ENCODE assay signal across 8 cellular contexts in genomic region chr21:37915941-37916794, GRCh38. TPM values are rescaled to one million over a fixed set of nuclear protein-coding genes. Genes with fewer than 3 reads are reported as not detected.
DNase-seq lines count a peak whose midpoint lies in the region.

Gene KCNJ6, minus strand, starts transcription at chr21:37916457. Its CDS starts 75,775 bp downstream, at chr21:37840682.

- peak within 1 kb of the TSS; percentile 41 for H3K4me3 ChIP-seq in iPS DF 6.9 (ENCODE audit: low read length)
- no peak within 1 kb of the TSS for H3K4me3 ChIP-seq in effector memory CD4-positive, alpha-beta T cell (ENCODE audit: insufficient read depth, low read depth, low read length, poor library complexity, severe bottlenecking)

- H3K27ac ChIP-seq in iPS DF 6.9 (ENCODE audit: low read length), result no peak within 1 kb of the TSS
- no peak within 1 kb of the TSS for H3K27ac ChIP-seq in effector memory CD4-positive, alpha-beta T cell (ENCODE audit: insufficient read depth, low read length, poor library complexity, severe bottlenecking)

- peak; percentile 87 for DNase-seq in ELF-1 (ENCODE audit: low read depth, low spot score)
- DNase-seq in NCI-H1417 (lab: John Stamatoyannopoulos, UW), result peak in 2 of 3 experiments; percentile 79 to 88
- DNase-seq in anterior cingulate cortex (lab: John Stamatoyannopoulos, UW), result peak in 39 of 58 donors; percentile 2 to 72 (median 32)
- no peak for DNase-seq in iPS DF 6.9 (ENCODE audit: low read depth, low spot score)
- DNase-seq in stimulated activated CD8-positive, alpha-beta memory T cell treated with anti-CD3 and anti-CD28 coated beads, Interleukin-4, amount 100 ng/mL, for 48 hours, result peak; percentile 25
- DNase-seq in mesenteric fat pad (ENCODE audit: low spot score), result no peak
- no peak for DNase-seq in effector memory CD4-positive, alpha-beta T cell
- no peak for DNase-seq in GM19240 (ENCODE audit: insufficient read length, low spot score)

- no peaks in the 10 kb centered on the region for H3K36me3 ChIP-seq in iPS DF 6.9 (ENCODE audit: control insufficient read depth, insufficient read depth, low read length)
- H3K36me3 ChIP-seq in effector memory CD4-positive, alpha-beta T cell (ENCODE audit: control insufficient read depth, insufficient read depth, low read length), result no peaks in the 10 kb centered on the region

- WGBS in iPS DF 6.9 (ENCODE audit: insufficient coverage, insufficient read length), result no CpG with 5 or more reads among the region's 68 CpGs

- peaks cover 9% of the 10 kb centered on the region; the same call in 1 of the 2 replicates for H3K27me3 ChIP-seq in iPS DF 6.9 (ENCODE audit: control insufficient read depth, insufficient read depth, low read length)
- peaks cover 22% of the 10 kb centered on the region for H3K27me3 ChIP-seq in effector memory CD4-positive, alpha-beta T cell (replicated peaks; ENCODE audit: control insufficient read depth, insufficient read depth, low read length, poor library complexity, severe bottlenecking)

- no peaks in the 10 kb centered on the region for H3K9me3 ChIP-seq in iPS DF 6.9 (ENCODE audit: control insufficient read depth, insufficient read depth, low read length)
- H3K9me3 ChIP-seq in effector memory CD4-positive, alpha-beta T cell (ENCODE audit: control insufficient read depth, low read length), result no peaks in the 10 kb centered on the region

- peaks cover 3% of the 10 kb centered on the region; the same call in 1 of the 2 replicates for H3K4me1 ChIP-seq in iPS DF 6.9 (ENCODE audit: control insufficient read depth, insufficient read depth, low read length)
- no peaks in the 10 kb centered on the region for H3K4me1 ChIP-seq in effector memory CD4-positive, alpha-beta T cell (ENCODE audit: control insufficient read depth, insufficient read depth, low read length, poor library complexity, severe bottlenecking)

RNA-seq across cellular contexts. Expression of gene KCNJ6, which starts in this region (rescaled TPM):
- total RNA-seq in mesenteric fat pad, result not detected

Comparison
In these comparisons a context has a peak if more than half of its experiments do, and no peak if none do; other contexts are left out.
1. DNase-seq: peak in ELF-1 (single experiment), NCI-H1417 (2 of 3), anterior cingulate cortex (39 of 58) and stimulated activated CD8-positive, alpha-beta memory T cell treated with anti-CD3 and anti-CD28 coated beads, Interleukin-4, amount 100 ng/mL, for 48 hours (single experiment); none in iPS DF 6.9 (single experiment), mesenteric fat pad (single experiment), effector memory CD4-positive, alpha-beta T cell (0 of 3) and GM19240 (single experiment).